Comparison of ENCODE assay signal across 12 cellular contexts in the genomic region with DNA sequence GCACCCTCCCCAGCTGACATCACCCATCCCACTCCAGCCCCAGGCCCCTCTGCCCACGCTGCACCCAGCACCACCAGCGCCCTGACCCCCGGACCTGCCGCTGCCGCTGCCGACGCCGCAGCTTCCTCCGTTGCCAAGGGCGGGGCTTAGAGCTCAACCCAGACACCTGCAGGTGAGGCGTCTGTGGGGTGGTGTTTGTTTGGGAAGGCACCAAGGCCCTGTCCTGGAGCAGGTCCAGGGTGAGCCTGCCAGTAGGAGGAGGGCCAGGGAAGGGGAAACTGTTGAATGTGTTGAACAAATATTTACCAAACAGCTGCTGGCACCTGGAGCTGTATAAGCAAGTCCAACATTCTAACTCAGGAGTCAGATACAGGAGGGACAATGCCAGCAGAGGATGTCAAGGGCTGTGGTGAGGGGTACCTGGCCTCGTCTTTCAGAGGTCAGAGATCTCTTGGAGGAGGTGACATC. TPM values are rescaled to one million over a fixed set of nuclear protein-coding genes. Genes with fewer than 3 reads are reported as not detected.
DNase-seq lines count a peak whose midpoint lies in the region; ATAC-seq, FAIRE-seq and TF ChIP-seq lines count a peak whose summit lies in the region.
"Had no signal": no experiment of that assay in that cellular context is flagged by ENCODE, and none has a peak within 500 bp of the region (broad histone marks: within the 10 kb centered on the region; RNA-seq: fewer than 3 reads in every experiment).

No MANE protein-coding gene starts in this region.

- no peak overlapping the region for H4K91ac ChIP-seq in trophoblast cell (ENCODE audit: low read depth, low read length)

- WGBS in trophoblast cell (ENCODE audit: extremely low coverage, insufficient coverage, insufficient read length) = no CpG with 5 or more reads among the region's 12 CpGs

- H3K4me3 ChIP-seq in GM06990 (replicated peaks; ENCODE audit: low read depth, low read length) (no peak overlapping the region), duodenal mucosa (ENCODE audit: low read depth in 1 of 2, low read length in 2 of 2) (peak overlapping the region in 1 of 2 donors; percentile 7), trophoblast cell (ENCODE audit: low read depth, low read length) (no peak overlapping the region)

- no peak overlapping the region for H3K14ac ChIP-seq in trophoblast cell (ENCODE audit: low read length)

- no peak overlapping the region for H3K23ac ChIP-seq in trophoblast cell (ENCODE audit: low read length)

- H4K8ac ChIP-seq in trophoblast cell (ENCODE audit: low read depth, low read length) = no peak overlapping the region

- no peak overlapping the region for H2BK12ac ChIP-seq in trophoblast cell (ENCODE audit: low read length)

- TF ChIP-seq POLR2A in H54 (IDR thresholded peaks at IDR 0.05; ENCODE audit: low read depth, low read length) (no peak), GM12892 (IDR thresholded peaks at IDR 0.05; ENCODE audit: low read depth, low read length) (no peak)

- H3K4me1 ChIP-seq in duodenal mucosa (ENCODE audit: control insufficient read depth in 1 of 2, insufficient read depth in 2 of 2, low read length in 2 of 2) (peaks cover 53 to 55% of the 10 kb centered on the region in 2 donors), trophoblast cell (ENCODE audit: control insufficient read depth in 1 of 2, insufficient read depth in 2 of 2, low read length in 2 of 2) (peaks cover 11 to 21% of the 10 kb centered on the region in 2 experiments)

- H4K12ac ChIP-seq in trophoblast cell (ENCODE audit: low read depth, low read length) = no peak overlapping the region

- no peak overlapping the region for H2BK120ac ChIP-seq in trophoblast cell (ENCODE audit: insufficient read depth, low read length, poor library complexity)

- TF ChIP-seq CTCF in GM06990 (IDR thresholded peaks at IDR 0.05; ENCODE audit: insufficient read depth, low read length, poor library complexity, severe bottlenecking) = no peak

- H3K9me3 ChIP-seq in duodenal mucosa (ENCODE audit: control insufficient read depth in 1 of 2, low read length in 2 of 2) (no peaks in the 10 kb centered on the region), trophoblast cell (ENCODE audit: insufficient read depth, low read depth, low read length) (no peaks in the 10 kb centered on the region)

- peak; percentile 13 for DNase-seq in GM06990 (ENCODE audit: extremely low read depth, insufficient read length)
- DNase-seq in NCI-H345 (lab: John Stamatoyannopoulos, UW) = peak; percentile 88
- DNase-seq in trophoblast cell = no peak
- no peak for DNase-seq in H54 (ENCODE audit: insufficient read length, low spot score)
- no peak for DNase-seq in GM12892 (ENCODE audit: insufficient read length)
- DNase-seq: amniotic stem cell, glutamatergic neuron, NCI-H446, posterior cingulate gyrus had no signal

- FAIRE-seq in H54 (lab: Jason Lieb, UNC) = no peak
- FAIRE-seq in GM12892 (lab: Jason Lieb, UNC) = no peak

- no peak overlapping the region for H2AK5ac ChIP-seq in trophoblast cell (ENCODE audit: low read length)

- H3K27me3 ChIP-seq in GM06990 (replicated peaks; ENCODE audit: control insufficient read depth, insufficient read depth, low read length) = no peaks in the 10 kb centered on the region
- H3K27me3 ChIP-seq in duodenal mucosa (ENCODE audit: control insufficient read depth in 1 of 2, insufficient read depth in 2 of 2, low read length in 2 of 2) = no peaks in the 10 kb centered on the region
- no peaks in the 10 kb centered on the region for H3K27me3 ChIP-seq in trophoblast cell (ENCODE audit: insufficient read depth, low read length)

- peaks cover 21% of the 10 kb centered on the region for H3K79me2 ChIP-seq in trophoblast cell (ENCODE audit: control insufficient read depth, insufficient read depth, low read length, poor library complexity)

- H3K4me2 ChIP-seq in trophoblast cell (ENCODE audit: low read length) = no peak overlapping the region

- H3K18ac ChIP-seq in trophoblast cell (ENCODE audit: low read length) = no peak overlapping the region

- H3K9ac ChIP-seq in duodenal mucosa (ENCODE audit: low read depth in 1 of 2, low read length in 2 of 2) (peak overlapping the region in 1 of 2 donors; percentile 34), trophoblast cell (ENCODE audit: low read length) (no peak overlapping the region)

- peak overlapping the region; percentile 10 for H3K4ac ChIP-seq in trophoblast cell (ENCODE audit: low read depth, low read length)

- H2BK5ac ChIP-seq in trophoblast cell (ENCODE audit: low read depth, low read length, poor library complexity) = no peak overlapping the region

- H3K36me3 ChIP-seq in GM06990 (ENCODE audit: control insufficient read depth, insufficient read depth, low read length) = peaks cover 1% of the 10 kb centered on the region
- peaks cover 0 to 5% of the 10 kb centered on the region in 2 donors for H3K36me3 ChIP-seq in duodenal mucosa (ENCODE audit: control insufficient read depth in 1 of 2, insufficient read depth in 2 of 2, low read length in 2 of 2)
- peaks cover 21 to 25% of the 10 kb centered on the region in 2 experiments for H3K36me3 ChIP-seq in trophoblast cell (ENCODE audit: control insufficient read depth in 1 of 2, insufficient read depth in 2 of 2, low read length in 2 of 2)

- peaks cover 26% of the 10 kb centered on the region for H3K79me1 ChIP-seq in trophoblast cell (ENCODE audit: low read length)

- H2AFZ ChIP-seq in trophoblast cell (ENCODE audit: insufficient read depth, low read length, poor library complexity) = no peak overlapping the region

- H3K27ac ChIP-seq in duodenal mucosa (ENCODE audit: low read depth, low read length) (peak overlapping the region; percentile 34), trophoblast cell (ENCODE audit: low read depth, low read length) (no peak overlapping the region)

- no peak for ATAC-seq in GM19467 (IDR thresholded peaks at IDR 0.05; ENCODE audit: unreplicated experiment)
- no peak for ATAC-seq in HG03175 (IDR thresholded peaks at IDR 0.05; ENCODE audit: unreplicated experiment)

RNA-seq across cellular contexts. Expression of gene VEGFB, which starts 3.1 kb away (rescaled TPM):
- polyA plus RNA-seq in trophoblast cell (2013) = 76.2 and 77.7 TPM in 2 replicates
- polyA plus RNA-seq in GM12892 (2012; ENCODE audit: missing spikeins) = 72.9 TPM

RNA-seq across cellular contexts. Expression of gene FKBP2, which starts 3.4 kb away (rescaled TPM):
- 78.2 and 80.2 TPM in 2 replicates for polyA plus RNA-seq in trophoblast cell (2013)
- 33.2 TPM for polyA plus RNA-seq in GM12892 (2012; ENCODE audit: missing spikeins)

RNA-seq across cellular contexts. Expression of gene DNAJC4, which starts 7.2 kb away (rescaled TPM):
- polyA plus RNA-seq in trophoblast cell (2013) = 32.7 and 35.1 TPM in 2 replicates
- polyA plus RNA-seq in GM12892 (2012; ENCODE audit: missing spikeins) = 41.5 TPM

RNA-seq across cellular contexts. Expression of gene PPP1R14B, which starts 9.2 kb away (rescaled TPM):
- polyA plus RNA-seq in trophoblast cell (2013) = 390 and 396 TPM in 2 replicates
- polyA plus RNA-seq in GM12892 (2012; ENCODE audit: missing spikeins) = 121 TPM

RNA-seq across cellular contexts. Expression of gene NUDT22, which starts 11.4 kb away (rescaled TPM):
- polyA plus RNA-seq in trophoblast cell (2013) = 49.2 and 52.1 TPM in 2 replicates
- polyA plus RNA-seq in GM12892 (2012; ENCODE audit: missing spikeins) = 32.2 TPM

Comparison
In these comparisons a context has a peak if more than half of its experiments do, and no peak if none do; other contexts are left out.
1. DNase-seq: peak in GM06990 (single experiment) and NCI-H345 (single experiment); none in trophoblast cell (0 of 2), H54 (single experiment) and GM12892 (single experiment).